In genomic region chr4:28868831-28869230, GRCh38 we compare ENCODE assay signal across 21 cellular contexts.
"Had no signal": no experiment of that assay in that cellular context is flagged by ENCODE, and none has a peak within 500 bp of the region (broad histone marks: within the 10 kb centered on the region; RNA-seq: fewer than 3 reads in every experiment).

No MANE protein-coding gene starts in this region.

- H3K27me3 ChIP-seq: foreskin keratinocyte, neutrophil, spleen, stomach had no signal

- H3K36me3 ChIP-seq: neutrophil, spleen, stomach, thoracic aorta had no signal

- H3K27ac ChIP-seq: foreskin keratinocyte, neutrophil, psoas muscle, spleen, stomach, thoracic aorta had no signal

- H3K4me1 ChIP-seq: foreskin keratinocyte, psoas muscle, spleen, stomach had no signal

- H3K4me3 ChIP-seq: psoas muscle, spleen, stomach, thoracic aorta had no signal

- H3K9me3 ChIP-seq: neutrophil, stomach, thoracic aorta had no signal

- DNase-seq: cerebellar nuclear complex; effector memory CD8-positive, alpha-beta T cell; erythroblast; foreskin keratinocyte; immature natural killer cell; kidney glomerular epithelial cell; mammary epithelial cell; naive thymus-derived CD4-positive, alpha-beta T cell; nephron progenitor cell; psoas muscle; retina; spleen; stimulated activated CD4-positive, alpha-beta T cell treated with anti-CD3 and anti-CD28 coated beads, Interleukin-15, amount 100 ng/mL, for 24 hours; stimulated activated CD4-positive, alpha-beta T cell treated with anti-CD3 and anti-CD28 coated beads, Interleukin-1b, Interleukin-23, amount 100 ng/mL, for 48 hours; stimulated activated CD4-positive, alpha-beta T cell treated with anti-CD3 and anti-CD28 coated beads, Interleukin-4, amount 100 ng/mL, for 4 hours; stimulated activated naive CD4-positive, alpha-beta T cell; stomach; substantia nigra; trophoblast cell had no signal
